10 cellular contexts compared by ENCODE assay signal in genomic region chr16:73176577-73177013, GRCh38.
DNase-seq lines count a peak whose midpoint lies in the region; ATAC-seq and TF ChIP-seq lines count a peak whose summit lies in the region.
"Had no signal": no experiment of that assay in that cellular context is flagged by ENCODE, and none has a peak within 500 bp of the region (broad histone marks: within the 10 kb centered on the region; RNA-seq: fewer than 3 reads in every experiment).

No MANE protein-coding gene starts in this region.

- CTCF ChIA-PET in HCT116 (lab: Charles Lee) = interaction anchor here (0.8 to 1.4 kb wide), 13 partner anchors 9 to 638 kb away, joined by 3 to 14 read pairs (median 3); no protein-coding TSS in a partner anchor

- H3K79me2 ChIP-seq in HCT116 (ENCODE audit: insufficient read depth, low read length) = no peaks in the 10 kb centered on the region

- DNase-seq in HCT116 (ENCODE audit: low read depth, low spot score) = peak; percentile 48
- DNase-seq in SW480 (ENCODE audit: low spot score) = peak; percentile 54
- peak; percentile 91 for DNase-seq in fibroblast of the conjunctiva (ENCODE audit: low read depth)
- peak; percentile 86 for DNase-seq in stromal cell of bone marrow (ENCODE audit: low read depth)
- DNase-seq in NOMO-1 treated with dmso at 0.1 percent for 144 hours (lab: John Stamatoyannopoulos, UW; ENCODE audit: unreplicated experiment) = no peak
- DNase-seq in dorsolateral prefrontal cortex = no peak
- DNase-seq: activated CD4-positive, alpha-beta T cell treated with anti-CD3 and anti-CD28 coated beads, Interleukin-2, amount 50 U/mL, for 48 hours; naive thymus-derived CD8-positive, alpha-beta T cell; stimulated activated CD8-positive, alpha-beta memory T cell treated with anti-CD3 and anti-CD28 coated beads, Interleukin-4, amount 100 ng/mL, for 48 hours had no signal

- peak; percentile 50; the same call in 1 of the 2 replicates for TF ChIP-seq RAD21 in HCT116 (IDR thresholded peaks at IDR 0.05; ENCODE audit: low read depth)

- H2AFZ ChIP-seq in HCT116 (ENCODE audit: low read depth, low read length, poor library complexity, severe bottlenecking) = no peak overlapping the region

- BruUV-seq in HCT116 (replicated peaks; lab: Mats Ljungman, UMichigan) = no TSS peak

- H3K27me3 ChIP-seq in HCT116 (ENCODE audit: insufficient read depth, low read length) = no peaks in the 10 kb centered on the region
- H3K27me3 ChIP-seq in dorsolateral prefrontal cortex = peaks cover 0 to 11% (median 0%) of the 10 kb centered on the region in 45 donors

- no peak overlapping the region for H3K27ac ChIP-seq in HCT116 (ENCODE audit: low read depth, low read length)
- no peak overlapping the region for H3K27ac ChIP-seq in dorsolateral prefrontal cortex

- no peak overlapping the region for H3K4me3 ChIP-seq in HCT116 (replicated peaks in 1 of 2; ENCODE audit: low read depth in 1 of 2, low read length in 2 of 2)
- H3K4me3 ChIP-seq in dorsolateral prefrontal cortex = no peak overlapping the region

- no peaks in the 10 kb centered on the region for H4K20me1 ChIP-seq in HCT116 (ENCODE audit: insufficient read depth)

- no peak overlapping the region for H3K4me2 ChIP-seq in HCT116 (ENCODE audit: low read length)

- TF ChIP-seq CTCF in HCT116 (IDR thresholded peaks at IDR 0.05 in 2 of 3, conservative IDR thresholded peaks at IDR 0.05 in 1 of 3; ENCODE audit: borderline replicate concordance in 1 of 3, insufficient read depth in 1 of 3, low read depth in 2 of 3, low read length in 2 of 3) (peak; percentile 29 to 56 (median 47); a peak in 3 of 6 replicates), dorsolateral prefrontal cortex (IDR thresholded peaks at IDR 0.05 in 54 of 56, conservative IDR thresholded peaks at IDR 0.05 in 2 of 56; ENCODE audit: low read depth in 1 of 56, partially characterized antibody in 56 of 56) (peak in 6 of 56 donors; percentile 8 to 42 (median 21))

- no peak overlapping the region for H3K9ac ChIP-seq in HCT116 (ENCODE audit: low read length)

- H3K4me1 ChIP-seq in HCT116 (ENCODE audit: control insufficient read depth in 1 of 2, insufficient read depth in 2 of 2, low read length in 2 of 2) = no peaks in the 10 kb centered on the region; a peak in 2 of 4 replicates

- no peaks in the 10 kb centered on the region for H3K9me3 ChIP-seq in HCT116 (ENCODE audit: control insufficient read depth in 1 of 2, insufficient read depth in 1 of 2, low read depth in 1 of 2, low read length in 2 of 2)

- ATAC-seq in HCT116 (peak; percentile 76), HG02870 (IDR thresholded peaks at IDR 0.05; ENCODE audit: unreplicated experiment) (no peak)
- ATAC-seq: naive thymus-derived CD8-positive, alpha-beta T cell had no signal

- H3K9me2 ChIP-seq in HCT116 (ENCODE audit: insufficient read depth) = no peaks in the 10 kb centered on the region

- RAD21 ChIA-PET in HCT116 (lab: Charles Lee; ENCODE audit: low non-redundant PET in 1 of 2, low total read pairs in 2 of 2, uncharacterized antibody in 2 of 2, unreplicated experiment in 2 of 2) = interaction anchor here in 1 of 2 experiments (0.7 kb wide), 1 partner anchor 257 kb away, joined by 3 read pairs; no protein-coding TSS in a partner anchor

- POLR2A ChIA-PET in HCT116 (lab: Charles Lee) = no interaction called here

- H3K36me3 ChIP-seq in HCT116 (ENCODE audit: control insufficient read depth in 1 of 2, insufficient read depth in 2 of 2, low read length in 2 of 2) = no peaks in the 10 kb centered on the region

- no peak for TF ChIP-seq POLR2A in HCT116 (IDR thresholded peaks at IDR 0.05; ENCODE audit: borderline replicate concordance, extremely low read depth, insufficient read depth, insufficient read length)

- intact Hi-C loops in HCT116 (cut with micrococcal nuclease) (no loop called here), dorsolateral prefrontal cortex (cut with DNase I) (no loop called here)

TF ChIP-seq in HCT116, 20 proteins besides CTCF, POLR2A, EP300 and RAD21:
- TF ChIP-seq ATF3 (IDR thresholded peaks at IDR 0.05) (peak; percentile 81), EGR1 (IDR thresholded peaks at IDR 0.05; ENCODE audit: low read depth) (no peak), CEBPB (IDR thresholded peaks at IDR 0.05; ENCODE audit: low read depth) (peak; percentile 79), SP1 (IDR thresholded peaks at IDR 0.05; ENCODE audit: low read depth) (peak; percentile 36; the same call in 1 of the 2 replicates), ELF1 (IDR thresholded peaks at IDR 0.05; ENCODE audit: borderline replicate concordance, low read depth) (no peak)

Comparison
In these comparisons a context has a peak if more than half of its experiments do, and no peak if none do; other contexts are left out.
1. DNase-seq: peak in HCT116 (single experiment), SW480 (single experiment), fibroblast of the conjunctiva (single experiment) and stromal cell of bone marrow (single experiment); none in NOMO-1 treated with dmso at 0.1 percent for 144 hours (single experiment) and dorsolateral prefrontal cortex (0 of 10).